Comparison of ENCODE assay signal across 2 cellular contexts in genomic region chr16:29876578-29877249, GRCh38.
TF ChIP-seq lines count a peak whose summit lies in the region.

No MANE protein-coding gene starts in this region.

TF ChIP-seq in A549, 52 proteins besides CTCF, POLR2A, EP300 and RAD21:
- no peak for TF ChIP-seq CHD4 (IDR thresholded peaks at IDR 0.05; ENCODE audit: borderline replicate concordance)
- TF ChIP-seq, protein P1, sequence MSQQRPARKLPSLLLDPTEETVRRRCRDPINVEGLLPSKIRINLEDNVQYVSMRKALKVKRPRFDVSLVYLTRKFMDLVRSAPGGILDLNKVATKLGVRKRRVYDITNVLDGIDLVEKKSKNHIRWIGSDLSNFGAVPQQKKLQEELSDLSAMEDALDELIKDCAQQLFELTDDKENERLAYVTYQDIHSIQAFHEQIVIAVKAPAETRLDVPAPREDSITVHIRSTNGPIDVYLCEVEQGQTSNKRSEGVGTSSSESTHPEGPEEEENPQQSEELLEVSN (IDR thresholded peaks at IDR 0.05; ENCODE audit: borderline replicate concordance, low read depth) = peak; percentile 58; the same call in 1 of the 2 replicates

TF ChIP-seq in GM12878, 131 proteins besides CTCF, POLR2A, EP300 and RAD21:
- TF ChIP-seq RB1 (IDR thresholded peaks at IDR 0.05; ENCODE audit: borderline replicate concordance) (no peak), BHLHE40 (IDR thresholded peaks at IDR 0.05; ENCODE audit: borderline replicate concordance in 1 of 2, low read depth in 2 of 2, low read length in 1 of 2) (peak in 1 of 2 experiments; percentile 43; a peak in 2 of 4 replicates)
